ENCODE assay signal across 9 cellular contexts in genomic region chr2:73970850-73971471, GRCh38. TPM values are rescaled to one million over a fixed set of nuclear protein-coding genes. Genes with fewer than 3 reads are reported as not detected.
DNase-seq lines count a peak whose midpoint lies in the region; ATAC-seq and FAIRE-seq lines count a peak whose summit lies in the region.
"Had no signal": no experiment of that assay in that cellular context is flagged by ENCODE, and none has a peak within 500 bp of the region (broad histone marks: within the 10 kb centered on the region; RNA-seq: fewer than 3 reads in every experiment).

No MANE protein-coding gene starts in this region.

- peaks cover 60% of the 10 kb centered on the region for H3K4me1 Mint-ChIP-seq in activated T-cell treated with anti-CD3 and anti-CD28 coated beads, Interleukin-2, amount 50 U/mL, for 72 hours (ENCODE audit: low read depth)

- DNase-seq in activated gamma-delta T cell treated with Interleukin-2 at 50 U/mL for 16 hours (peak; percentile 58), activated gamma-delta T cell (lab: John Stamatoyannopoulos, UW) (no peak), NCI-H2029 (lab: John Stamatoyannopoulos, UW) (peak; percentile 17), left colon (peak; percentile 80 to 82), urothelium cell line (ENCODE audit: low spot score) (peak; percentile 60), NCI-H524 treated with DMSO at 0.1 percent for 48 hours (lab: John Stamatoyannopoulos, UW) (no peak)
- peak; percentile 65 to 67 for DNase-seq in activated T-cell treated with anti-CD3 and anti-CD28 coated beads, Interleukin-2, amount 50 U/mL, for 72 hours

- H3K4me3 Mint-ChIP-seq in activated T-cell treated with anti-CD3 and anti-CD28 coated beads, Interleukin-2, amount 50 U/mL, for 72 hours, result peak overlapping the region; percentile 83 to 87

- H3K27me3 Mint-ChIP-seq in activated T-cell treated with anti-CD3 and anti-CD28 coated beads, Interleukin-2, amount 50 U/mL, for 72 hours (ENCODE audit: low read depth), result no peaks in the 10 kb centered on the region

- intact Hi-C loops in left colon (cut with DNase I, micrococcal nuclease), result no loop called here

- no peaks in the 10 kb centered on the region for H3K36me3 Mint-ChIP-seq in activated T-cell treated with anti-CD3 and anti-CD28 coated beads, Interleukin-2, amount 50 U/mL, for 72 hours (ENCODE audit: insufficient read depth in 2 of 2)

- peak overlapping the region; percentile 84 for H3K27ac Mint-ChIP-seq in activated T-cell treated with anti-CD3 and anti-CD28 coated beads, Interleukin-2, amount 50 U/mL, for 72 hours

- peak; percentile 80 for ATAC-seq in HG02798 (IDR thresholded peaks at IDR 0.05; ENCODE audit: poor library complexity, unreplicated experiment)
- peak; percentile 83 to 85 for ATAC-seq in activated T-cell treated with anti-CD3 and anti-CD28 coated beads, Interleukin-2, amount 50 U/mL, for 72 hours (replicated peaks in 1 of 2)
- peak; percentile 88 for ATAC-seq in left colon

- H3K9me3 Mint-ChIP-seq in activated T-cell treated with anti-CD3 and anti-CD28 coated beads, Interleukin-2, amount 50 U/mL, for 72 hours, result no peaks in the 10 kb centered on the region

- no peak for FAIRE-seq in urothelium cell line (lab: Jason Lieb, UNC)
- FAIRE-seq: bronchial epithelial cell had no signal

RNA-seq across cellular contexts. Expression of gene TET3, which starts 13.7 kb away (rescaled TPM):
- total RNA-seq in activated T-cell treated with anti-CD3 and anti-CD28 coated beads, Interleukin-2, amount 50 U/mL, for 72 hours, result 10 to 100 TPM; 18.6 to 19.7 TPM
- 10 to 100 TPM; 21.0 to 29.4 TPM for total RNA-seq in left colon

RNA-seq across cellular contexts. Expression of gene DGUOK, which starts 44.3 kb away (rescaled TPM):
- 100 to 1,000 TPM; 110 to 119 TPM for total RNA-seq in activated T-cell treated with anti-CD3 and anti-CD28 coated beads, Interleukin-2, amount 50 U/mL, for 72 hours
- 10 to 100 TPM; 47.4 to 52.6 TPM for total RNA-seq in left colon

Comparison
In these comparisons a context has a peak if more than half of its experiments do, and no peak if none do; other contexts are left out.
1. DNase-seq: peak in activated gamma-delta T cell treated with Interleukin-2 at 50 U/mL for 16 hours (single experiment), NCI-H2029 (single experiment), activated T-cell treated with anti-CD3 and anti-CD28 coated beads, Interleukin-2, amount 50 U/mL, for 72 hours (2 of 2), left colon (2 of 2) and urothelium cell line (single experiment); none in activated gamma-delta T cell (single experiment) and NCI-H524 treated with DMSO at 0.1 percent for 48 hours (single experiment).
2. Peak in every context shown above with its lines, with median percentiles within 50 percentile points of each other: ATAC-seq.